Comparison of ENCODE assay signal across 8 cellular contexts in the genomic region with DNA sequence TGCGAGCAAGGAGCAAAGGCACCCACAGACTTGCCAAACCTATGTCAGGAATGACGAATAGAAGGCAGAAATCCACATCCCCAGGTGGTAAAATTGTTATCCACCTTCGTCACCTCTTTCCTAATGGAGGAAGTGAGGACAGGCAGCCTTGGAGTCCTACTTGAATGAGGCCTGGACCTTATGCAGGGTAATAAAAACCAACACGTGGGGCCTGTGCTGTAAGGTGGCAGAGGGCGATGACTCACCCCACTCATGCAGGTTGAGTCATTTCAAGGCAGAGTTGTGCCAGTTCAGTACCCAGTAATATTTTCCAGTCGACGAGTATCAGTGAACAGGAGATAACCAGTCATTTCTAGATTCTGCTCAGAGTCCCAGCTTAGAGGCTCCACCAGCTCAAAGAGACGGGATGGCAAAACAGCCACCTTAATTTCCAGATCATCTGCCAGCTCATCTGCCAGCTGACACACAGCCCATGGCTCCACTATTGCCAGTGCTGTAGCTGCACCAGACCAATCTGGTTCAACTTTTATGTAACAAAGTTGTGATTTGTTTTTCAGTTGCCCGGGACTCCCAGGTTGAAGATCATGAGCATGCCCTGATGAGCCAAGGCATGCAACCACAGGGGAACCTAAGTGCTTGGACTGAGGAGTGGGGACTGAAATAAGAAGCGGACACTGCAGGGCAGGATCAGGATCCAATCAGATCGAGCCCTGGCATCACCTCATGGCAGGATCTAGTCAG.
DNase-seq lines count a peak whose midpoint lies in the region; ATAC-seq and TF ChIP-seq lines count a peak whose summit lies in the region.

No MANE protein-coding gene starts in this region.

- H3K27me3 Mint-ChIP-seq in T-helper 17 cell: no peaks in the 10 kb centered on the region

- TF ChIP-seq EP300 in suprapubic skin (IDR thresholded peaks at IDR 0.05): no peak

- peak overlapping the region; percentile 73 for H3K27ac ChIP-seq in suprapubic skin

- no peaks in the 10 kb centered on the region for H3K9me3 ChIP-seq in T-helper 17 cell (ENCODE audit: control insufficient read depth, low read length, poor library complexity, severe bottlenecking)
- no peaks in the 10 kb centered on the region for H3K9me3 ChIP-seq in suprapubic skin

- TF ChIP-seq CTCF in suprapubic skin (IDR thresholded peaks at IDR 0.05): no peak

- H3K4me3 ChIP-seq in suprapubic skin: no peak overlapping the region

- no peak for TF ChIP-seq POLR2A in suprapubic skin (IDR thresholded peaks at IDR 0.05)

- H3K27me3 ChIP-seq in suprapubic skin: no peaks in the 10 kb centered on the region

- DNase-seq in EL: peak; percentile 96
- peak in 2 of 3 donors; percentile 49 to 74 for DNase-seq in T-helper 17 cell
- DNase-seq in astrocyte of the hippocampus (ENCODE audit: low read depth, low spot score): peak; percentile 90
- peak; percentile 87 for DNase-seq in mucosa of gallbladder (ENCODE audit: low spot score)
- DNase-seq in suprapubic skin (ENCODE audit: low spot score in 2 of 2): no peak
- no peak for DNase-seq in NAMALWA (ENCODE audit: low spot score)
- DNase-seq in amygdala (lab: John Stamatoyannopoulos, UW): no peak

- 47% methylated on average over 11 of the region's 11 CpGs for WGBS in suprapubic skin

- ATAC-seq in HG02678 (IDR thresholded peaks at IDR 0.05; ENCODE audit: unreplicated experiment) (peak; percentile 52), T-helper 17 cell (peak; percentile 70)

- peak overlapping the region; percentile 74 for H3K4me3 Mint-ChIP-seq in T-helper 17 cell

- peaks cover 39% of the 10 kb centered on the region for H3K4me1 ChIP-seq in suprapubic skin

- H3K36me3 ChIP-seq in suprapubic skin: no peaks in the 10 kb centered on the region

- peak overlapping the region; percentile 100 for H3K27ac Mint-ChIP-seq in T-helper 17 cell

- H3K4me1 Mint-ChIP-seq in T-helper 17 cell: peaks cover 57% of the 10 kb centered on the region

- no peaks in the 10 kb centered on the region for H3K36me3 Mint-ChIP-seq in T-helper 17 cell (ENCODE audit: low read depth)

Comparison
In these comparisons a context has a peak if more than half of its experiments do, and no peak if none do; other contexts are left out.
1. DNase-seq: peak in EL (single experiment), T-helper 17 cell (2 of 3), astrocyte of the hippocampus (single experiment) and mucosa of gallbladder (single experiment); none in suprapubic skin (0 of 2), NAMALWA (single experiment) and amygdala (0 of 56).